Comparison of ENCODE assay signal across 15 cellular contexts in the genomic region with DNA sequence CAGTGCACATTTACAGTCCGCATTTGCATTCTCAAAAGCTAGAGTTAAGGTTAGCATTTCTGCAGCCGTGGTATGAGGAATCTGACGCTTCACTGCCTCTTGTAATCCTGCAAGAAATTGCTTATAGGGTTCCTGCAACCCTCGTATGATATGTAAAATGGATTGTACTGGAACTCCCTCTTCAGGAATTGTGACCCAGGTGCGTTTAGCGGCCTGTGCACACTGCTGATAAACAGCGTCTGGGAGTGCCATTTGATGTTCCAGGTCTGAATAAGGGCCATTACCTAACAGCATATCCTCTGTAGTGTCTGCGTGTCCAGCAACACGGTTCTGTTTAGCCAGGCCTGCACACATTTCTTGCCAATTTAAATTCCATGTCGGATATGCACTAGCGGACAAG. TPM values are rescaled to one million over a fixed set of nuclear protein-coding genes. Genes with fewer than 3 reads are reported as not detected.
"Had no signal": no experiment of that assay in that cellular context is flagged by ENCODE, and none has a peak within 500 bp of the region (broad histone marks: within the 10 kb centered on the region; RNA-seq: fewer than 3 reads in every experiment).

No MANE protein-coding gene starts in this region.

- H3K4me3 ChIP-seq: breast epithelium, lung, skin epidermis, tibial nerve had no signal

- H3K27me3 ChIP-seq: breast epithelium, tibial nerve had no signal

- H3K27ac ChIP-seq: breast epithelium, skin epidermis, tibial nerve had no signal

- DNase-seq: activated CD4-positive, alpha-beta T cell treated with anti-CD3 and anti-CD28 coated beads for 4 hours; activated CD8-positive, alpha-beta memory T cell treated with anti-CD3 and anti-CD28 coated beads, Interleukin-2, amount 50 U/mL, for 4 hours; activated CD8-positive, alpha-beta T cell treated with anti-CD3 and anti-CD28 coated beads for 36 hours; activated naive CD4-positive, alpha-beta T cell; aorta; endodermal cell; hypothalamus; left cardiac atrium; naive thymus-derived CD8-positive, alpha-beta T cell; T-cell had no signal

- H3K4me3 Mint-ChIP-seq: activated CD8-positive, alpha-beta T cell treated with anti-CD3 and anti-CD28 coated beads for 36 hours; endodermal cell; naive thymus-derived CD8-positive, alpha-beta T cell; T-cell had no signal

- H3K9me3 ChIP-seq: tibial nerve had no signal

- H3K36me3 ChIP-seq: breast epithelium, tibial nerve had no signal

- H3K4me1 ChIP-seq: breast epithelium, tibial nerve had no signal

- H3K4me1 Mint-ChIP-seq: endodermal cell had no signal

- H3K27ac Mint-ChIP-seq: activated CD8-positive, alpha-beta T cell treated with anti-CD3 and anti-CD28 coated beads for 36 hours; endodermal cell; naive thymus-derived CD8-positive, alpha-beta T cell; T-cell had no signal

- H3K27me3 Mint-ChIP-seq: activated CD8-positive, alpha-beta T cell treated with anti-CD3 and anti-CD28 coated beads for 36 hours; naive thymus-derived CD8-positive, alpha-beta T cell; T-cell had no signal

RNA-seq across cellular contexts. Expression of a gene that starts 42.5 kb away (rescaled TPM):
- total RNA-seq: osteocyte had no signal
